13 cellular contexts compared by ENCODE assay signal in genomic region chr13:32736648-32737047, GRCh38.
DNase-seq lines count a peak whose midpoint lies in the region; ATAC-seq and TF ChIP-seq lines count a peak whose summit lies in the region.
"Had no signal": no experiment of that assay in that cellular context is flagged by ENCODE, and none has a peak within 500 bp of the region (broad histone marks: within the 10 kb centered on the region; RNA-seq: fewer than 3 reads in every experiment).

No MANE protein-coding gene starts in this region.

- H3K9me3 ChIP-seq in SK-N-MC (ENCODE audit: low read depth, low read length), result no peaks in the 10 kb centered on the region
- no peaks in the 10 kb centered on the region for H3K9me3 ChIP-seq in skeletal muscle satellite cell (replicated peaks; ENCODE audit: low read length)

- peak; percentile 26 for ATAC-seq in GM19324 (IDR thresholded peaks at IDR 0.05; ENCODE audit: low FRiP score, unreplicated experiment)
- no peak for ATAC-seq in HG02642 (IDR thresholded peaks at IDR 0.05; ENCODE audit: poor library complexity, unreplicated experiment)
- no peak for ATAC-seq in GM19397 (IDR thresholded peaks at IDR 0.05; ENCODE audit: unreplicated experiment)
- ATAC-seq: GM23338 had no signal

- no peak for DNase-seq in SK-N-MC (ENCODE audit: low read depth, low spot score)
- peak; percentile 15 for DNase-seq in fibroblast of mammary gland (ENCODE audit: low read depth)
- DNase-seq in UCSD-AML1 (lab: John Stamatoyannopoulos, UW; ENCODE audit: unreplicated experiment), result no peak
- DNase-seq in stimulated activated CD8-positive, alpha-beta memory T cell treated with anti-CD3 and anti-CD28 coated beads, Interleukin-4, amount 100 ng/mL, for 48 hours, result no peak
- DNase-seq: effector CD8-positive, alpha-beta T cell; NCI-H774; stimulated activated naive CD4-positive, alpha-beta T cell treated with Interleukin-2 at 50 U/mL for 16 hours had no signal

- H3K9ac ChIP-seq in SK-N-MC (ENCODE audit: insufficient read length) (no peak overlapping the region), skeletal muscle satellite cell (ENCODE audit: low read depth, low read length) (peak overlapping the region; percentile 82)
- H3K9ac ChIP-seq: neural progenitor cell had no signal

- H3K4me3 ChIP-seq in SK-N-MC (no peak overlapping the region), fibroblast of mammary gland (ENCODE audit: control insufficient read depth, low read depth, low read length) (peak overlapping the region; percentile 34), skeletal muscle satellite cell (ENCODE audit: low read length) (peak overlapping the region; percentile 65)
- H3K4me3 ChIP-seq: GM23338, neural progenitor cell had no signal

- peak overlapping the region; percentile 87 for H3K4me2 ChIP-seq in skeletal muscle satellite cell (ENCODE audit: low read length)
- H3K4me2 ChIP-seq: GM23338, neural progenitor cell had no signal

- no peaks in the 10 kb centered on the region for H3K27me3 ChIP-seq in skeletal muscle satellite cell (ENCODE audit: control insufficient read depth, insufficient read depth, low read length)
- H3K27me3 ChIP-seq: neural progenitor cell had no signal

- peaks cover 21% of the 10 kb centered on the region for H3K4me1 ChIP-seq in skeletal muscle satellite cell (ENCODE audit: control insufficient read depth, insufficient read depth, low read length)
- H3K4me1 ChIP-seq: neural progenitor cell had no signal

- H3K36me3 ChIP-seq in SK-N-MC (ENCODE audit: insufficient read depth, low read length) (peaks cover 86% of the 10 kb centered on the region), skeletal muscle satellite cell (ENCODE audit: insufficient read depth, low read length) (no peaks in the 10 kb centered on the region)
- H3K36me3 ChIP-seq: neural progenitor cell had no signal

- peak overlapping the region; percentile 38 for H3K27ac ChIP-seq in SK-N-MC
- H3K27ac ChIP-seq: neural progenitor cell had no signal

- no peak for TF ChIP-seq CTCF in fibroblast of mammary gland (conservative IDR thresholded peaks at IDR 0.05; ENCODE audit: control insufficient read depth, insufficient read depth, low read depth, low read length)
